In genomic region chr22:17778412-17778976, GRCh38 we compare ENCODE assay signal across 16 cellular contexts. TPM values are rescaled to one million over a fixed set of nuclear protein-coding genes. Genes with fewer than 3 reads are reported as not detected.
DNase-seq lines count a peak whose midpoint lies in the region; ATAC-seq and TF ChIP-seq lines count a peak whose summit lies in the region.
"Had no signal": no experiment of that assay in that cellular context is flagged by ENCODE, and none has a peak within 500 bp of the region (broad histone marks: within the 10 kb centered on the region; RNA-seq: fewer than 3 reads in every experiment).

No MANE protein-coding gene starts in this region.

- no peaks in the 10 kb centered on the region for H3K9me3 Mint-ChIP-seq in T-helper 1 cell treated with Interleukin-12 subunit alpha and Interleukin-12 subunit beta and Interleukin-4 antibody, amounts not matched to agents 30 μg/mL and 1 μg/mL, for 36 hours
- H3K9me3 Mint-ChIP-seq in GM23338 (peaks cover 4% of the 10 kb centered on the region; the same call in 2 of the 3 replicates), natural killer cell (no peaks in the 10 kb centered on the region)
- no peaks in the 10 kb centered on the region for H3K9me3 Mint-ChIP-seq in activated T-helper 1 cell treated with anti-CD3 and anti-CD28 coated beads, Interleukin-12 subunit alpha, Interleukin-12 subunit beta, Interleukin-2, Interleukin-4 antibody, amounts not matched to agents 30 ng/mL and 10 ng/mL and 1 ng/mL, durations not matched to agents 14 hours and 24 hours and 36 hours

- H3K9me2 ChIP-seq in GM23338 (ENCODE audit: insufficient read depth) = no peaks in the 10 kb centered on the region

- 0 out of 2 replicates have a peak, but pooled peaks cover under 1% of the 10 kb centered on the region for H3K4me1 ChIP-seq in GM23338 (ENCODE audit: insufficient read depth)

- H3K4me3 ChIP-seq in GM23338 = no peak overlapping the region
- H3K4me3 ChIP-seq: HAP-1 had no signal

- no peak for DNase-seq in T-helper 1 cell
- DNase-seq in GM23338 (ENCODE audit: low spot score) = no peak
- DNase-seq in activated T-helper 1 cell treated with anti-CD3 and anti-CD28 coated beads, Interleukin-12 subunit alpha, Interleukin-12 subunit beta, Interleukin-2, Interleukin-4 antibody, amounts not matched to agents 30 ng/mL and 10 ng/mL and 1 ng/mL, durations not matched to agents 14 hours and 24 hours and 36 hours (ENCODE audit: low spot score) = no peak
- no peak for DNase-seq in natural killer cell
- no peak for DNase-seq in T1000 (lab: John Stamatoyannopoulos, UW)
- no peak for DNase-seq in amniotic stem cell (lab: John Stamatoyannopoulos, UW)
- no peak for DNase-seq in SIG-M5 (lab: John Stamatoyannopoulos, UW)
- DNase-seq: COR-L47; left ventricle myocardium inferior; NCI-H1930; SHP77; stimulated activated CD4-positive, alpha-beta T cell treated with anti-CD3 and anti-CD28 coated beads, Interleukin-4, amount 100 ng/mL, for 24 hours; stimulated activated naive CD8-positive, alpha-beta T cell treated with anti-CD3 and anti-CD28 coated beads, Interleukin-15, Interleukin-2, amounts not matched to agents 100 U/mL and 50 U/mL, for 24 hours had no signal

- peaks cover 9% of the 10 kb centered on the region for H3K36me3 Mint-ChIP-seq in T-helper 1 cell treated with Interleukin-12 subunit alpha and Interleukin-12 subunit beta and Interleukin-4 antibody, amounts not matched to agents 30 μg/mL and 1 μg/mL, for 36 hours (ENCODE audit: low read depth)
- H3K36me3 Mint-ChIP-seq in GM23338 (ENCODE audit: low read depth) = no peaks in the 10 kb centered on the region; the same call in 2 of the 3 replicates
- peaks cover 2% of the 10 kb centered on the region for H3K36me3 Mint-ChIP-seq in activated T-helper 1 cell treated with anti-CD3 and anti-CD28 coated beads, Interleukin-12 subunit alpha, Interleukin-12 subunit beta, Interleukin-2, Interleukin-4 antibody, amounts not matched to agents 30 ng/mL and 10 ng/mL and 1 ng/mL, durations not matched to agents 14 hours and 24 hours and 36 hours (ENCODE audit: low read depth)
- H3K36me3 Mint-ChIP-seq in natural killer cell = no peaks in the 10 kb centered on the region

- H3K79me2 ChIP-seq in GM23338 (replicated peaks; ENCODE audit: insufficient read depth) = 0 out of 2 replicates have a peak, but pooled peaks cover 1% of the 10 kb centered on the region

- TF ChIP-seq CTCF in GM23338 (conservative IDR thresholded peaks at IDR 0.05; ENCODE audit: low read depth in 2 of 2) = no peak
- no peak for TF ChIP-seq CTCF in natural killer cell (IDR thresholded peaks at IDR 0.05)

- H3K27ac Mint-ChIP-seq in T-helper 1 cell treated with Interleukin-12 subunit alpha and Interleukin-12 subunit beta and Interleukin-4 antibody, amounts not matched to agents 30 μg/mL and 1 μg/mL, for 36 hours = peak overlapping the region; percentile 81
- H3K27ac Mint-ChIP-seq in GM23338 = no peak overlapping the region
- H3K27ac Mint-ChIP-seq in activated T-helper 1 cell treated with anti-CD3 and anti-CD28 coated beads, Interleukin-12 subunit alpha, Interleukin-12 subunit beta, Interleukin-2, Interleukin-4 antibody, amounts not matched to agents 30 ng/mL and 10 ng/mL and 1 ng/mL, durations not matched to agents 14 hours and 24 hours and 36 hours = peak overlapping the region; percentile 49
- H3K27ac Mint-ChIP-seq in natural killer cell = peak overlapping the region; percentile 98 to 99

- intact Hi-C loops in activated T-helper 1 cell treated with anti-CD3 and anti-CD28 coated beads, Interleukin-12 subunit alpha, Interleukin-12 subunit beta, Interleukin-2, Interleukin-4 antibody, amounts not matched to agents 30 ng/mL and 10 ng/mL and 1 ng/mL, durations not matched to agents 14 hours and 24 hours and 36 hours (cut with micrococcal nuclease) = loop anchor here (5.0 to 10.0 kb wide), 2 partner anchors 474 to 561 kb away; partner anchors contain the start of gene ADA2
- intact Hi-C loops in natural killer cell (cut with micrococcal nuclease) = loop anchor here (10.0 kb wide), 1 partner anchor 694 kb away; the partner anchor contains the start of gene IL17RA

- H3K27ac ChIP-seq in GM23338 (ENCODE audit: low read depth) = no peak overlapping the region
- H3K27ac ChIP-seq: 22Rv1 had no signal

- H3K4me2 ChIP-seq in GM23338 = no peak overlapping the region

- H3F3A ChIP-seq in GM23338 (replicated peaks; ENCODE audit: low read depth) = 0 out of 2 replicates have a peak, but pooled peaks cover 5% of the 10 kb centered on the region

- peak overlapping the region; percentile 67 for H3K4me3 Mint-ChIP-seq in T-helper 1 cell treated with Interleukin-12 subunit alpha and Interleukin-12 subunit beta and Interleukin-4 antibody, amounts not matched to agents 30 μg/mL and 1 μg/mL, for 36 hours
- H3K4me3 Mint-ChIP-seq in GM23338 (no peak overlapping the region), natural killer cell (peak overlapping the region; percentile 98)
- H3K4me3 Mint-ChIP-seq in activated T-helper 1 cell treated with anti-CD3 and anti-CD28 coated beads, Interleukin-12 subunit alpha, Interleukin-12 subunit beta, Interleukin-2, Interleukin-4 antibody, amounts not matched to agents 30 ng/mL and 10 ng/mL and 1 ng/mL, durations not matched to agents 14 hours and 24 hours and 36 hours = peak overlapping the region; percentile 43

- no peaks in the 10 kb centered on the region for H3K36me3 ChIP-seq in GM23338 (ENCODE audit: insufficient read depth)
- H3K36me3 ChIP-seq: HAP-1, left ventricle myocardium inferior had no signal

- ATAC-seq in GM23338 = no peak
- ATAC-seq in natural killer cell = no peak
- ATAC-seq: stimulated activated naive CD8-positive, alpha-beta T cell treated with anti-CD3 and anti-CD28 coated beads, Interleukin-15, Interleukin-2, amounts not matched to agents 100 U/mL and 50 U/mL, for 24 hours had no signal

- H4K20me1 ChIP-seq in GM23338 (replicated peaks; ENCODE audit: insufficient read depth) = no peaks in the 10 kb centered on the region

- H3K4me1 Mint-ChIP-seq in T-helper 1 cell treated with Interleukin-12 subunit alpha and Interleukin-12 subunit beta and Interleukin-4 antibody, amounts not matched to agents 30 μg/mL and 1 μg/mL, for 36 hours (ENCODE audit: low read depth) = peaks cover 58% of the 10 kb centered on the region
- H3K4me1 Mint-ChIP-seq in GM23338 = peaks cover 32% of the 10 kb centered on the region
- peaks cover 73% of the 10 kb centered on the region for H3K4me1 Mint-ChIP-seq in activated T-helper 1 cell treated with anti-CD3 and anti-CD28 coated beads, Interleukin-12 subunit alpha, Interleukin-12 subunit beta, Interleukin-2, Interleukin-4 antibody, amounts not matched to agents 30 ng/mL and 10 ng/mL and 1 ng/mL, durations not matched to agents 14 hours and 24 hours and 36 hours (ENCODE audit: low read depth)
- peaks cover 67 to 70% of the 10 kb centered on the region in 2 donors for H3K4me1 Mint-ChIP-seq in natural killer cell

- H2AFZ ChIP-seq in GM23338 = 0 out of 2 replicates have a peak overlapping the region, but pooled peaks have one; percentile 56

- H3K27me3 ChIP-seq in GM23338 (ENCODE audit: insufficient read depth) = 0 out of 2 replicates have a peak, but pooled peaks cover 3% of the 10 kb centered on the region

- no peaks in the 10 kb centered on the region for H3K27me3 Mint-ChIP-seq in T-helper 1 cell treated with Interleukin-12 subunit alpha and Interleukin-12 subunit beta and Interleukin-4 antibody, amounts not matched to agents 30 μg/mL and 1 μg/mL, for 36 hours (ENCODE audit: low read depth)
- H3K27me3 Mint-ChIP-seq in GM23338 (ENCODE audit: insufficient read depth, low read depth, poor library complexity) (peaks cover 13% of the 10 kb centered on the region), natural killer cell (ENCODE audit: low read depth in 2 of 2) (no peaks in the 10 kb centered on the region)
- peaks cover 5% of the 10 kb centered on the region for H3K27me3 Mint-ChIP-seq in activated T-helper 1 cell treated with anti-CD3 and anti-CD28 coated beads, Interleukin-12 subunit alpha, Interleukin-12 subunit beta, Interleukin-2, Interleukin-4 antibody, amounts not matched to agents 30 ng/mL and 10 ng/mL and 1 ng/mL, durations not matched to agents 14 hours and 24 hours and 36 hours (ENCODE audit: insufficient read depth)

TF ChIP-seq in GM23338, 12 proteins besides CTCF, POLR2A, EP300 and RAD21 (continues in another document):
- no peak for TF ChIP-seq STAT1 (IDR thresholded peaks at IDR 0.05; ENCODE audit: unreplicated experiment)
- TF ChIP-seq ZNF331 (CRISPR knock-in tag; IDR thresholded peaks at IDR 0.05; ENCODE audit: low read depth) = no peak
- TF ChIP-seq, protein P1, sequence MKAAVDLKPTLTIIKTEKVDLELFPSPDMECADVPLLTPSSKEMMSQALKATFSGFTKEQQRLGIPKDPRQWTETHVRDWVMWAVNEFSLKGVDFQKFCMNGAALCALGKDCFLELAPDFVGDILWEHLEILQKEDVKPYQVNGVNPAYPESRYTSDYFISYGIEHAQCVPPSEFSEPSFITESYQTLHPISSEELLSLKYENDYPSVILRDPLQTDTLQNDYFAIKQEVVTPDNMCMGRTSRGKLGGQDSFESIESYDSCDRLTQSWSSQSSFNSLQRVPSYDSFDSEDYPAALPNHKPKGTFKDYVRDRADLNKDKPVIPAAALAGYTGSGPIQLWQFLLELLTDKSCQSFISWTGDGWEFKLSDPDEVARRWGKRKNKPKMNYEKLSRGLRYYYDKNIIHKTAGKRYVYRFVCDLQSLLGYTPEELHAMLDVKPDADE (IDR thresholded peaks at IDR 0.05) = no peak

RNA-seq across cellular contexts. Expression of gene BID, which starts 4.2 kb away (rescaled TPM):
- 62.3 and 125 TPM in 2 replicates for total RNA-seq in GM23338 (2014; rRNA removed; shearing (Covaris generic))
- polyA plus RNA-seq in GM23338 (2016; fragmentation: Nextera tagmentation; extraction: Ambion mirVana) = 63.4 and 65.1 TPM in 2 replicates
- total RNA-seq in activated T-helper 1 cell treated with anti-CD3 and anti-CD28 coated beads, Interleukin-12 subunit alpha, Interleukin-12 subunit beta, Interleukin-2, Interleukin-4 antibody, amounts not matched to agents 30 ng/mL and 10 ng/mL and 1 ng/mL, durations not matched to agents 14 hours and 24 hours and 36 hours = 15.4 and 17.9 TPM in 2 replicates
- total RNA-seq in natural killer cell = 10 to 100 TPM; 40.9 to 42.4 (median 42.3) TPM
